ENCODE assay signal across 8 cellular contexts in genomic region chr2:113602040-113602769, GRCh38. TPM values are rescaled to one million over a fixed set of nuclear protein-coding genes. Genes with fewer than 3 reads are reported as not detected.
DNase-seq lines count a peak whose midpoint lies in the region; ATAC-seq and TF ChIP-seq lines count a peak whose summit lies in the region.
"Not testable (repeated sequence)": the region's sequence is repeated elsewhere in the genome, so short reads cannot be mapped to it uniquely, and the experiment has no call there.

No MANE protein-coding gene starts in this region.

- not testable (repeated sequence) for H3K9ac ChIP-seq in H9 (ENCODE audit: extremely low read depth, insufficient read length, low read length); neural cell (ENCODE audit: low read length)

- H3K27ac Mint-ChIP-seq in CD8-positive, alpha-beta T cell; H9: not testable (repeated sequence)

- not testable (repeated sequence) for H3K4me3 ChIP-seq in CD8-positive, alpha-beta T cell (ENCODE audit: low read depth, low read length); Panc1 (ENCODE audit: low read depth in 2 of 2, low read length in 2 of 2); cardiac fibroblast (replicated peaks in 1 of 2; ENCODE audit: low read depth in 2 of 2, low read length in 2 of 2); heart left ventricle
- H3K4me3 ChIP-seq in neural cell (ENCODE audit: low read length): peak overlapping the region; percentile 53

- not testable (repeated sequence) for H3K4me2 ChIP-seq in H9 (ENCODE audit: insufficient read depth, insufficient read length, low read length); neural cell (ENCODE audit: low read length)

- not testable (repeated sequence) for H2BK120ac ChIP-seq in H9 (ENCODE audit: low read depth, low read length, poor library complexity, severe bottlenecking)

- not testable (repeated sequence) for H4K20me1 ChIP-seq in H9 (ENCODE audit: control insufficient read depth, insufficient read depth, insufficient read length); neural cell (ENCODE audit: insufficient read depth)

- H2BK15ac ChIP-seq in H9 (ENCODE audit: low read depth, low read length): not testable (repeated sequence)

- not testable (repeated sequence) for H3K4ac ChIP-seq in H9 (ENCODE audit: low read depth, low read length)

- not testable (repeated sequence) for H3F3A ChIP-seq in neural cell (ENCODE audit: insufficient read depth, low read length, poor library complexity, severe bottlenecking)

- not testable (repeated sequence) for H3T11ph ChIP-seq in H9 (ENCODE audit: low read length)

- not testable (repeated sequence) for H2BK5ac ChIP-seq in H9 (ENCODE audit: insufficient read length, low read length)

- H3K79me1 ChIP-seq in H9 (ENCODE audit: insufficient read depth, low read depth, low read length, poor library complexity, severe bottlenecking): not testable (repeated sequence)

- H3K23me2 ChIP-seq in H9 (ENCODE audit: insufficient read length, low read depth, low read length, poor library complexity, severe bottlenecking): not testable (repeated sequence)

- not testable (repeated sequence) for H3K36me3 ChIP-seq in CD8-positive, alpha-beta T cell (ENCODE audit: insufficient read depth, low read length); Panc1 (ENCODE audit: control insufficient read depth, insufficient read depth, low read length); heart left ventricle; neural cell (ENCODE audit: insufficient read depth, low read length)

- not testable (repeated sequence) for H2AFZ ChIP-seq in H9 (ENCODE audit: low read length); neural cell (ENCODE audit: low read depth, low read length)

- not testable (repeated sequence) for H3K4me1 Mint-ChIP-seq in CD8-positive, alpha-beta T cell (ENCODE audit: low read depth); H9

- not testable (repeated sequence) for H3K23ac ChIP-seq in H9 (ENCODE audit: insufficient read length, low read depth, low read length)

- not testable (repeated sequence) for H4K91ac ChIP-seq in H9 (ENCODE audit: insufficient read length, low read depth, low read length)

- intact Hi-C loops in CD8-positive, alpha-beta T cell (cut with DNase I, micrococcal nuclease): loop anchor here in 1 of 2 experiments (10.0 kb wide), 1 partner anchor 153 kb away; the partner anchor contains the start of gene SLC35F5
- intact Hi-C loops in Panc1 (cut with micrococcal nuclease; ENCODE audit: unreplicated experiment): not testable (repeated sequence)
- intact Hi-C loops in heart left ventricle (cut with DNase I): loop anchor here in 1 of 10 donors (5.0 kb wide), 1 partner anchor 90 kb away; no protein-coding TSS in a partner anchor

- not testable (repeated sequence) for H2BK12ac ChIP-seq in H9 (ENCODE audit: insufficient read length, low read depth, low read length)

- TF ChIP-seq RAD21 in neural cell (conservative IDR thresholded peaks at IDR 0.05): peak; percentile 66

- ATAC-seq in CD8-positive, alpha-beta T cell; Panc1; heart left ventricle: not testable (repeated sequence)

- POLR2A ChIA-PET in CD8-positive, alpha-beta T cell (lab: Charles Lee); Panc1 (lab: Charles Lee): not testable (repeated sequence)

- not testable (repeated sequence) for H3K4me3 Mint-ChIP-seq in CD8-positive, alpha-beta T cell; H9

- H4K8ac ChIP-seq in H9 (replicated peaks; ENCODE audit: insufficient read length, low read depth, low read length): not testable (repeated sequence)

- not testable (repeated sequence) for H3K9me2 ChIP-seq in neural cell (ENCODE audit: insufficient read depth, low read length)

- H3K36me3 Mint-ChIP-seq in CD8-positive, alpha-beta T cell; H9 (ENCODE audit: insufficient read depth in 1 of 3, low read depth in 3 of 3): not testable (repeated sequence)

- not testable (repeated sequence) for H3K9me3 Mint-ChIP-seq in CD8-positive, alpha-beta T cell
- H3K9me3 Mint-ChIP-seq in H9: peaks cover 7 to 14% of the 10 kb centered on the region in 2 experiments

- CTCF ChIA-PET in CD8-positive, alpha-beta T cell (lab: Charles Lee): not testable (repeated sequence)
- CTCF ChIA-PET in Panc1 (lab: Charles Lee): interaction anchor here (0.6 kb wide), 1 partner anchor 306 kb away, joined by 8 read pairs; no protein-coding TSS in a partner anchor

- H3K4me1 ChIP-seq in CD8-positive, alpha-beta T cell (ENCODE audit: insufficient read depth, low read length); H9 (ENCODE audit: insufficient read depth, low read length); Panc1 (ENCODE audit: control insufficient read depth, insufficient read depth, low read length); heart left ventricle: not testable (repeated sequence)

- H3K9me3 ChIP-seq in CD8-positive, alpha-beta T cell (ENCODE audit: low read length); H9 (ENCODE audit: control insufficient read depth, low read depth, low read length); Panc1 (ENCODE audit: control insufficient read depth, insufficient read depth, low read depth, low read length); heart left ventricle; neural cell (ENCODE audit: low read length): not testable (repeated sequence)

- not testable (repeated sequence) for TF ChIP-seq EP300 in neural cell (conservative IDR thresholded peaks at IDR 0.05; ENCODE audit: poor library complexity, severe bottlenecking)

- BruUV-seq in Panc1 (replicated peaks; lab: Mats Ljungman, UMichigan): not testable (repeated sequence)

- not testable (repeated sequence) for H2AK5ac ChIP-seq in H9 (ENCODE audit: insufficient read length, low read length)

- not testable (repeated sequence) for H3K27ac ChIP-seq in CD8-positive, alpha-beta T cell (ENCODE audit: low read depth, low read length); H9 (ENCODE audit: insufficient read length, low read depth, low read length); Panc1 (ENCODE audit: low read length); heart left ventricle; neural cell (ENCODE audit: low read length)

- DNase-seq in CD8-positive, alpha-beta T cell: peak in 4 of 7 experiments; percentile 16 to 64 (median 48)
- DNase-seq in H9 (peak; percentile 33), cardiac fibroblast (ENCODE audit: low read depth in 2 of 2) (peak; percentile 57 to 58), heart left ventricle (peak in 3 of 5 donors; percentile 41 to 65 (median 62))
- DNase-seq in Panc1 (ENCODE audit: low read depth, low spot score): not testable (repeated sequence)
- DNase-seq in activated CD8-positive, alpha-beta memory T cell treated with anti-CD3 and anti-CD28 coated beads, Interleukin-2, amount 50 U/mL, for 4 hours: peak; percentile 30
- peak; percentile 54 to 58 for DNase-seq in stimulated activated CD8-positive, alpha-beta memory T cell treated with anti-CD3 and anti-CD28 coated beads, Interleukin-2, amount 100 ng/mL, for 48 hours (ENCODE audit: low read depth in 2 of 2)

- not testable (repeated sequence) for H3K27me3 Mint-ChIP-seq in CD8-positive, alpha-beta T cell (ENCODE audit: low read depth); H9 (ENCODE audit: low read depth)

- not testable (repeated sequence) for H3K14ac ChIP-seq in H9 (ENCODE audit: insufficient read depth, low read length)

- H3K27me3 ChIP-seq in CD8-positive, alpha-beta T cell (ENCODE audit: insufficient read depth, low read length); H9 (ENCODE audit: insufficient read depth, low read length); Panc1 (ENCODE audit: control insufficient read depth, insufficient read depth, low read length); heart left ventricle; neural cell (ENCODE audit: insufficient read depth, low read depth, low read length): not testable (repeated sequence)

- in situ Hi-C loops in Panc1 (cut with HindIII; ENCODE audit: low pct_unique_long_range_greater_than_20kb, low sequenced_read_pairs): not testable (repeated sequence)

- H4K5ac ChIP-seq in H9 (ENCODE audit: insufficient read length, low read depth, low read length): not testable (repeated sequence)

- not testable (repeated sequence) for H3K56ac ChIP-seq in H9 (ENCODE audit: insufficient read length, low read depth, low read length)

- H2BK20ac ChIP-seq in H9 (ENCODE audit: low read depth, low read length, poor library complexity, severe bottlenecking): not testable (repeated sequence)

- not testable (repeated sequence) for TF ChIP-seq CTCF in CD8-positive, alpha-beta T cell (IDR thresholded peaks at IDR 0.05)
- TF ChIP-seq CTCF in H9 (conservative IDR thresholded peaks at IDR 0.05): peak; percentile 49
- TF ChIP-seq CTCF in Panc1 (IDR thresholded peaks at IDR 0.05): peak; percentile 77
- TF ChIP-seq CTCF in cardiac fibroblast (IDR thresholded peaks at IDR 0.05; ENCODE audit: low read depth, low read length): peak; percentile 16
- peak; percentile 9 to 47 (median 35) for TF ChIP-seq CTCF in heart left ventricle (IDR thresholded peaks at IDR 0.05)
- peak; percentile 90 for TF ChIP-seq CTCF in neural cell (IDR thresholded peaks at IDR 0.05; ENCODE audit: poor library complexity, severe bottlenecking)

- not testable (repeated sequence) for TF ChIP-seq POLR2A in heart left ventricle (IDR thresholded peaks at IDR 0.05)

- H3K79me2 ChIP-seq in H9 (ENCODE audit: insufficient read depth, low read length); neural cell (replicated peaks; ENCODE audit: insufficient read depth, low read length): not testable (repeated sequence)

- WGBS in H9 (ENCODE audit: extremely low coverage, insufficient read length, low lambda C conversion rate): no CpG with 5 or more reads among the region's 51 CpGs
- WGBS in heart left ventricle, 4 donors: 82 to 93% (median 86%) methylated on average over 33 to 51 of the region's 51 CpGs

- not testable (repeated sequence) for H3K18ac ChIP-seq in H9 (ENCODE audit: insufficient read length, low read depth, low read length)

TF ChIP-seq in neural cell, 6 proteins besides CTCF, POLR2A, EP300 and RAD21 (continues in another document):
- peak; percentile 11 for TF ChIP-seq POLR2AphosphoS5 (IDR thresholded peaks at IDR 0.05)

RNA-seq across cellular contexts. Expression of gene RABL2A, which starts 24.9 kb away (rescaled TPM):
- 10 to 100 TPM; 11.8 to 13.9 TPM for total RNA-seq in CD8-positive, alpha-beta T cell
- 11.4 and 12.7 TPM in 2 replicates for total RNA-seq in H9 (2021)
- 21.4 TPM for total RNA-seq in Panc1 (2021; ENCODE audit: unreplicated experiment)
- polyA plus RNA-seq in Panc1 (2012; ENCODE audit: insufficient read length): 19.8 TPM
- total RNA-seq in heart left ventricle: 1 to 10 TPM; 2.9 to 9.5 (median 7.7) TPM
- polyA plus RNA-seq in heart left ventricle: 1 to 10 TPM; 3.6 to 6.3 TPM
- polyA plus RNA-seq in neural cell: 17.9 and 26.7 TPM in 2 replicates
- 26.5 and 27.1 TPM in 2 replicates for polyA minus RNA-seq in neural cell
